In genomic region chr15:27249046-27249722, GRCh38 we compare ENCODE assay signal across 16 cellular contexts.
DNase-seq lines count a peak whose midpoint lies in the region; ATAC-seq and TF ChIP-seq lines count a peak whose summit lies in the region.
"Had no signal": no experiment of that assay in that cellular context is flagged by ENCODE, and none has a peak within 500 bp of the region (broad histone marks: within the 10 kb centered on the region; RNA-seq: fewer than 3 reads in every experiment).

No MANE protein-coding gene starts in this region.

- H3K9ac ChIP-seq in trophoblast cell (ENCODE audit: low read length), result no peak overlapping the region

- H3K36me3 ChIP-seq in trophoblast cell (ENCODE audit: control insufficient read depth in 1 of 2, insufficient read depth in 2 of 2, low read length in 2 of 2) (no peaks in the 10 kb centered on the region), psoas muscle (ENCODE audit: insufficient read depth in 1 of 2, low read depth in 1 of 2) (no peaks in the 10 kb centered on the region)

- H3K4me1 ChIP-seq in trophoblast cell (ENCODE audit: control insufficient read depth in 1 of 2, insufficient read depth in 2 of 2, low read length in 2 of 2) (peaks cover 7 to 8% of the 10 kb centered on the region in 2 experiments), psoas muscle (no peaks in the 10 kb centered on the region)

- DNase-seq in NCI-H748 (lab: John Stamatoyannopoulos, UW; ENCODE audit: unreplicated experiment), result peak; percentile 6
- no peak for DNase-seq in NCI-H748 treated with DMSO at 0.1 percent for 48 hours (lab: John Stamatoyannopoulos, UW)
- DNase-seq in DMS 273 treated with DMSO at 0.1 percent for 48 hours (lab: John Stamatoyannopoulos, UW), result peak; percentile 23
- DNase-seq in glutamatergic neuron, result no peak
- no peak for DNase-seq in trophoblast cell
- no peak for DNase-seq in psoas muscle
- DNase-seq in stimulated activated CD4-positive, alpha-beta T cell treated with anti-CD3 and anti-CD28 coated beads, Interleukin-4, amount 100 ng/mL, for 4 hours, result no peak
- DNase-seq: ACHN; C1 segment of cervical spinal cord; Calu3; CD4-positive, alpha-beta T cell; GF-D8; HCEC 1CT; HFFc6 had no signal

- no peak overlapping the region for H4K8ac ChIP-seq in trophoblast cell (ENCODE audit: low read depth, low read length)

- H2BK120ac ChIP-seq in trophoblast cell (ENCODE audit: insufficient read depth, low read length, poor library complexity), result no peak overlapping the region

- H2BK5ac ChIP-seq in trophoblast cell (ENCODE audit: low read depth, low read length, poor library complexity), result no peak overlapping the region

- no peak overlapping the region for H3K4ac ChIP-seq in trophoblast cell (ENCODE audit: low read depth, low read length)

- H3K27ac ChIP-seq in trophoblast cell (ENCODE audit: low read depth, low read length), result no peak overlapping the region
- H3K27ac ChIP-seq in psoas muscle, result no peak overlapping the region

- peaks cover 10% of the 10 kb centered on the region for H3K27me3 Mint-ChIP-seq in glutamatergic neuron (ENCODE audit: unreplicated experiment)
- H3K27me3 Mint-ChIP-seq in stimulated activated memory B cell treated with anti-CD40 and anti-IgM and Interleukin-4, amounts not matched to agents 10 μg/mL and 1 μg/mL and 100 μg/mL, for 72 hours, result no peaks in the 10 kb centered on the region
- H3K27me3 Mint-ChIP-seq: CD4-positive, alpha-beta T cell had no signal

- H2BK12ac ChIP-seq in trophoblast cell (ENCODE audit: low read length), result no peak overlapping the region

- peaks cover 6% of the 10 kb centered on the region for H3K9me3 Mint-ChIP-seq in glutamatergic neuron (ENCODE audit: unreplicated experiment)
- H3K9me3 Mint-ChIP-seq in stimulated activated memory B cell treated with anti-CD40 and anti-IgM and Interleukin-4, amounts not matched to agents 10 μg/mL and 1 μg/mL and 100 μg/mL, for 72 hours, result peaks cover 4% of the 10 kb centered on the region

- H2AFZ ChIP-seq in trophoblast cell (ENCODE audit: insufficient read depth, low read length, poor library complexity), result no peak overlapping the region

- no peaks in the 10 kb centered on the region for H3K36me3 Mint-ChIP-seq in glutamatergic neuron (ENCODE audit: unreplicated experiment)
- H3K36me3 Mint-ChIP-seq in stimulated activated memory B cell treated with anti-CD40 and anti-IgM and Interleukin-4, amounts not matched to agents 10 μg/mL and 1 μg/mL and 100 μg/mL, for 72 hours, result no peaks in the 10 kb centered on the region

- H3K79me2 ChIP-seq in trophoblast cell (ENCODE audit: control insufficient read depth, insufficient read depth, low read length, poor library complexity), result no peaks in the 10 kb centered on the region

- WGBS in trophoblast cell (ENCODE audit: extremely low coverage, insufficient coverage, insufficient read length), result no CpG with 5 or more reads among the region's 23 CpGs
- WGBS in psoas muscle, 3 donors, result 88 to 91% (median 89%) methylated on average over 21 to 23 of the region's 23 CpGs

- H3K4me3 ChIP-seq in trophoblast cell (ENCODE audit: low read depth, low read length) (no peak overlapping the region), psoas muscle (no peak overlapping the region)

- no peak for ATAC-seq in psoas muscle
- no peak for ATAC-seq in stimulated activated memory B cell treated with anti-CD40 and anti-IgM and Interleukin-4, amounts not matched to agents 10 μg/mL and 1 μg/mL and 100 μg/mL, for 72 hours
- ATAC-seq: HepG2 had no signal

- H3K23ac ChIP-seq in trophoblast cell (ENCODE audit: low read length), result no peak overlapping the region

- H3K18ac ChIP-seq in trophoblast cell (ENCODE audit: low read length), result no peak overlapping the region

- H3K9me3 ChIP-seq in trophoblast cell (ENCODE audit: insufficient read depth, low read depth, low read length) (no peaks in the 10 kb centered on the region), psoas muscle (no peaks in the 10 kb centered on the region)

- H4K91ac ChIP-seq in trophoblast cell (ENCODE audit: low read depth, low read length), result peak overlapping the region; percentile 13

- H3K4me2 ChIP-seq in trophoblast cell (ENCODE audit: low read length), result no peak overlapping the region

- TF ChIP-seq CTCF in glutamatergic neuron (IDR thresholded peaks at IDR 0.05; ENCODE audit: partially characterized antibody, unreplicated experiment) (no peak), psoas muscle (IDR thresholded peaks at IDR 0.05) (no peak)

- peak overlapping the region; percentile 45 for H4K12ac ChIP-seq in trophoblast cell (ENCODE audit: low read depth, low read length)

- no peaks in the 10 kb centered on the region for H3K79me1 ChIP-seq in trophoblast cell (ENCODE audit: low read length)

- no peak overlapping the region for H2AK5ac ChIP-seq in trophoblast cell (ENCODE audit: low read length)

- peak overlapping the region; percentile 60 for H3K27ac Mint-ChIP-seq in glutamatergic neuron (ENCODE audit: unreplicated experiment)
- H3K27ac Mint-ChIP-seq in stimulated activated memory B cell treated with anti-CD40 and anti-IgM and Interleukin-4, amounts not matched to agents 10 μg/mL and 1 μg/mL and 100 μg/mL, for 72 hours, result no peak overlapping the region
- H3K27ac Mint-ChIP-seq: CD4-positive, alpha-beta T cell; HFFc6 had no signal

- intact Hi-C loops in psoas muscle (cut with DNase I), result no loop called here

- H3K4me3 Mint-ChIP-seq in glutamatergic neuron (ENCODE audit: unreplicated experiment), result peak overlapping the region; percentile 14
- H3K4me3 Mint-ChIP-seq in stimulated activated memory B cell treated with anti-CD40 and anti-IgM and Interleukin-4, amounts not matched to agents 10 μg/mL and 1 μg/mL and 100 μg/mL, for 72 hours, result no peak overlapping the region
- H3K4me3 Mint-ChIP-seq: CD4-positive, alpha-beta T cell; HFFc6 had no signal

- peaks cover 31% of the 10 kb centered on the region for H3K4me1 Mint-ChIP-seq in glutamatergic neuron (ENCODE audit: low read depth, unreplicated experiment)
- no peaks in the 10 kb centered on the region for H3K4me1 Mint-ChIP-seq in stimulated activated memory B cell treated with anti-CD40 and anti-IgM and Interleukin-4, amounts not matched to agents 10 μg/mL and 1 μg/mL and 100 μg/mL, for 72 hours

- H3K14ac ChIP-seq in trophoblast cell (ENCODE audit: low read length), result no peak overlapping the region

- H3K27me3 ChIP-seq in trophoblast cell (ENCODE audit: insufficient read depth, low read length), result no peaks in the 10 kb centered on the region
- no peaks in the 10 kb centered on the region for H3K27me3 ChIP-seq in psoas muscle (ENCODE audit: insufficient read depth in 3 of 3, low read length in 2 of 3)

Comparison
In these comparisons a context has a peak if more than half of its experiments do, and no peak if none do; other contexts are left out.
1. DNase-seq: peak in NCI-H748 (single experiment) and DMS 273 treated with DMSO at 0.1 percent for 48 hours (single experiment); none in NCI-H748 treated with DMSO at 0.1 percent for 48 hours (single experiment), glutamatergic neuron (single experiment), trophoblast cell (0 of 2), psoas muscle (0 of 2) and stimulated activated CD4-positive, alpha-beta T cell treated with anti-CD3 and anti-CD28 coated beads, Interleukin-4, amount 100 ng/mL, for 4 hours (0 of 2).